8 cellular contexts compared by ENCODE assay signal in the genomic region with DNA sequence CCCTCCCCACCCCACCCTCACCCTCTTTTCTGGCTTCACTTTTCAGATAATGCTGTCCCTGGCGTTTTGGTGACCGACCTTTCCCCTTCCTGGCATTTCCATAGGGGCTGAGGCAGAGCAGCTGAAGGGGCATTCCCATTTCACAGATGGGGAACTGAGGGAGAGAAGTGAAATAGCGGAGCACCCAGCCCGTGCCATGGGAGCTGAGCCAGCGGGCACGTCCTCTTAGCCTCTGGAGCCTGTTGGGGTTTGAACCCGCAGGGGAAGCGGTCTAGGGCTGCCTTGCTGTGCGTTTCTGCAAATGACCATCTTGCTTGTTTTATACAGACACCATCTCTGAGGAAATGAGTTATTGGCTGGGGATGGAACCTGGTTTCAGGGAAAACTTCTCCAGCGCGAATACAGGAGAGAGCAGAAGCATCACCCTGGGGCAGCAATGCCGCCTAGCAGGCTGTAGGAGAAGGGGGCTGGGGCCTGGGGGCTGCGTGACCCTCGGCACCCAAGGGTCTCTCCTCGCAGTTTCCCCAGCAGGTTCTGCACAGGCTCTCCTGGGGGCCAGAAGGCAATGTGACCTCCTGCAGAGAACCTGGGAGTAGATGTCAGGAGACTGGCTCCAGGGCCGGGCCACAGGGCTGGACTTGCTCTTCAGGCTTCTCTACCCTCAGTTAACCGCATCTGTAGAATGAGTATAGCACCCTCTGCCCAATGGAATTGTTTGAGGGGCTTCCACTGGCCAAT. TPM values are rescaled to one million over a fixed set of nuclear protein-coding genes. Genes with fewer than 3 reads are reported as not detected.
DNase-seq lines count a peak whose midpoint lies in the region; ATAC-seq and TF ChIP-seq lines count a peak whose summit lies in the region.

No MANE protein-coding gene starts in this region.

- no peak for ATAC-seq in IMR-90 (ENCODE audit: low read depth)
- ATAC-seq in HG03439 (IDR thresholded peaks at IDR 0.05; ENCODE audit: unreplicated experiment): no peak

- DNase-seq in IMR-90: no peak
- no peak for DNase-seq in MCF 10A (ENCODE audit: unreplicated experiment)
- DNase-seq in mesendoderm: no peak
- no peak for DNase-seq in vagina (ENCODE audit: extremely low spot score in 2 of 2)
- no peak for DNase-seq in NCI-H446 treated with DMSO at 0.1 percent for 48 hours (lab: John Stamatoyannopoulos, UW)
- DNase-seq in inferior parietal cortex (ENCODE audit: extremely low spot score): no peak

- no peaks in the 10 kb centered on the region for H3K9me3 ChIP-seq in BLaER1 treated with 17β-estradiol and CSF1 and Interleukin-3, amounts not matched to agents 10 nM and 100 nM (replicated peaks in 1 of 11)
- H3K9me3 ChIP-seq in IMR-90 (ENCODE audit: control insufficient read depth, insufficient read depth, low read length): no peaks in the 10 kb centered on the region
- H3K9me3 ChIP-seq in vagina: no peaks in the 10 kb centered on the region

- no peak for TF ChIP-seq RAD21 in IMR-90 (IDR thresholded peaks at IDR 0.05; ENCODE audit: low read length)

- H3K79me1 ChIP-seq in IMR-90 (ENCODE audit: low read depth in 1 of 2, low read length in 2 of 2): peaks cover 24 to 48% of the 10 kb centered on the region in 2 experiments; a peak in 2 of 4 replicates
- H3K79me1 ChIP-seq in mesendoderm (ENCODE audit: low read length): peaks cover 7% of the 10 kb centered on the region

- dilution Hi-C loops in IMR-90 (cut with HindIII; ENCODE audit: low sequenced_read_pairs, unreplicated experiment): no loop called here

- peak overlapping the region; percentile 73 for H3K4ac ChIP-seq in IMR-90 (ENCODE audit: low read depth, low read length)
- peak overlapping the region; percentile 72 for H3K4ac ChIP-seq in mesendoderm (ENCODE audit: low read depth, low read length)

- in situ Hi-C loops in IMR-90 (cut with MboI; ENCODE audit: low sequenced_read_pairs): no loop called here

- H3K27me3 ChIP-seq in BLaER1 treated with 17β-estradiol and CSF1 and Interleukin-3, amounts not matched to agents 10 nM and 100 nM: peaks cover 0 to 23% (median 3%) of the 10 kb centered on the region in 11 experiments; a peak in 9 of 22 replicates
- no peaks in the 10 kb centered on the region for H3K27me3 ChIP-seq in IMR-90 (ENCODE audit: control insufficient read depth, insufficient read depth, low read length)
- no peaks in the 10 kb centered on the region for H3K27me3 ChIP-seq in mesendoderm (ENCODE audit: insufficient read depth, low read length, poor library complexity)
- no peaks in the 10 kb centered on the region for H3K27me3 ChIP-seq in vagina

- H3K18ac ChIP-seq in IMR-90 (ENCODE audit: low read depth, low read length) (peak overlapping the region; percentile 36; the same call in 1 of the 2 replicates), mesendoderm (ENCODE audit: low read length) (peak overlapping the region; percentile 91)

- peaks cover 0 to 39% (median 0%) of the 10 kb centered on the region in 11 experiments; a peak in 6 of 22 replicates for H4K20me1 ChIP-seq in BLaER1 treated with 17β-estradiol and CSF1 and Interleukin-3, amounts not matched to agents 10 nM and 100 nM
- no peaks in the 10 kb centered on the region; the same call in 1 of the 2 replicates for H4K20me1 ChIP-seq in IMR-90 (ENCODE audit: insufficient read depth, low read length)

- POLR2A ChIA-PET in IMR-90 (lab: Charles Lee; ENCODE audit: unreplicated experiment) (no interaction called here), MCF 10A (lab: Yijun Ruan, JAX) (no interaction called here)

- H3K14ac ChIP-seq in IMR-90 (replicated peaks; ENCODE audit: low read depth, low read length): peak overlapping the region; percentile 80

- H3K4me3 Mint-ChIP-seq in MCF 10A (ENCODE audit: unreplicated experiment): peak overlapping the region; percentile 54

- H3K4me2 ChIP-seq in BLaER1 treated with 17β-estradiol and CSF1 and Interleukin-3, amounts not matched to agents 10 nM and 100 nM: peak overlapping the region; percentile 83 to 100 (median 96)
- peak overlapping the region; percentile 96 for H3K4me2 ChIP-seq in IMR-90 (ENCODE audit: low read depth, low read length)
- H3K4me2 ChIP-seq in mesendoderm (ENCODE audit: low read length): peak overlapping the region; percentile 13

- CTCF ChIA-PET in IMR-90 (lab: Yijun Ruan, JAX): no interaction called here
- CTCF ChIA-PET in MCF 10A (lab: Yijun Ruan, JAX): no interaction called here

- H4K5ac ChIP-seq in IMR-90 (ENCODE audit: low read depth, low read length) (peak overlapping the region; percentile 42), mesendoderm (ENCODE audit: low read length) (no peak overlapping the region)

- H2AFZ ChIP-seq in IMR-90 (replicated peaks; ENCODE audit: low read length, poor library complexity): peak overlapping the region; percentile 83

- H3K56ac ChIP-seq in IMR-90 (ENCODE audit: extremely low read depth, insufficient read depth, low read length) (0 out of 2 replicates have a peak overlapping the region, but pooled peaks have one; percentile 35), mesendoderm (ENCODE audit: low read length) (peak overlapping the region; percentile 86)

- peaks cover 15% of the 10 kb centered on the region for H3K79me2 ChIP-seq in mesendoderm (ENCODE audit: control insufficient read depth, insufficient read depth, low read length)

- H3K23ac ChIP-seq in IMR-90 (ENCODE audit: low read depth, low read length) (peak overlapping the region; percentile 88), mesendoderm (ENCODE audit: low read length) (no peak overlapping the region)

- H4K8ac ChIP-seq in IMR-90 (ENCODE audit: low read depth in 2 of 2, low read length in 2 of 2): peak overlapping the region; percentile 58 to 59; a peak in 3 of 4 replicates
- no peak overlapping the region for H4K8ac ChIP-seq in mesendoderm (ENCODE audit: low read depth, low read length)

- H3K27ac Mint-ChIP-seq in MCF 10A (ENCODE audit: low read depth, unreplicated experiment): no peak overlapping the region

- peak overlapping the region; percentile 77 to 99 (median 90) for H3K4me3 ChIP-seq in BLaER1 treated with 17β-estradiol and CSF1 and Interleukin-3, amounts not matched to agents 10 nM and 100 nM
- H3K4me3 ChIP-seq in IMR-90 (ENCODE audit: insufficient read depth, low read depth, low read length): peak overlapping the region; percentile 96
- H3K4me3 ChIP-seq in mesendoderm (ENCODE audit: low read length): no peak overlapping the region
- peak overlapping the region; percentile 84 to 97 for H3K4me3 ChIP-seq in vagina

- TF ChIP-seq CTCF in IMR-90 (conservative IDR thresholded peaks at IDR 0.05; ENCODE audit: low read depth, low read length) (no peak), MCF 10A (IDR thresholded peaks at IDR 0.05; ENCODE audit: unreplicated experiment) (no peak), vagina (IDR thresholded peaks at IDR 0.05) (no peak)

- intact Hi-C loops in IMR-90 (cut with micrococcal nuclease) (loop anchor here (2.0 kb wide), 1 partner anchor 43 kb away; no protein-coding TSS in a partner anchor), MCF 10A (cut with micrococcal nuclease) (loop anchor here (5.0 to 10.0 kb wide), 3 partner anchors 35 to 125 kb away; no protein-coding TSS in a partner anchor), vagina (cut with DNase I) (no loop called here)

- H2BK5ac ChIP-seq in IMR-90 (ENCODE audit: low read depth, low read length, poor library complexity, severe bottlenecking) (peak overlapping the region; percentile 14), mesendoderm (ENCODE audit: low read length) (no peak overlapping the region)

- H2BK15ac ChIP-seq in IMR-90 (ENCODE audit: low read depth, low read length) (0 out of 3 replicates have a peak overlapping the region, but pooled peaks have one; percentile 3), mesendoderm (replicated peaks; ENCODE audit: low read depth) (no peak overlapping the region)

- H3K9me3 Mint-ChIP-seq in MCF 10A (ENCODE audit: unreplicated experiment): no peaks in the 10 kb centered on the region

- H2AK9ac ChIP-seq in IMR-90 (replicated peaks; ENCODE audit: low read depth, low read length, poor library complexity): peak overlapping the region; percentile 85

- H3K4me1 ChIP-seq in BLaER1 treated with 17β-estradiol and CSF1 and Interleukin-3, amounts not matched to agents 10 nM and 100 nM: peaks cover 31 to 63% (median 53%) of the 10 kb centered on the region in 10 experiments
- H3K4me1 ChIP-seq in IMR-90 (ENCODE audit: control insufficient read depth, insufficient read depth, low read length) (peaks cover 19% of the 10 kb centered on the region), mesendoderm (ENCODE audit: control insufficient read depth, low read depth, low read length) (peaks cover 5% of the 10 kb centered on the region), vagina (peaks cover 14% of the 10 kb centered on the region)

- H2AK5ac ChIP-seq in IMR-90 (ENCODE audit: low read depth, low read length): peak overlapping the region; percentile 35
- no peak overlapping the region for H2AK5ac ChIP-seq in mesendoderm (ENCODE audit: low read length)

- H3K4me1 Mint-ChIP-seq in MCF 10A (ENCODE audit: insufficient read depth, unreplicated experiment): peaks cover 3% of the 10 kb centered on the region

- TF ChIP-seq POLR2A in IMR-90 (IDR thresholded peaks at IDR 0.05; ENCODE audit: low read depth, low read length) (no peak), vagina (IDR thresholded peaks at IDR 0.05) (no peak)

- H3K27ac ChIP-seq in BLaER1 treated with 17β-estradiol and CSF1 and Interleukin-3, amounts not matched to agents 10 nM and 100 nM: peak overlapping the region; percentile 71 to 97 (median 74); a peak in 21 of 22 replicates
- peak overlapping the region; percentile 4 for H3K27ac ChIP-seq in IMR-90 (ENCODE audit: insufficient read depth, low read length)
- no peak overlapping the region for H3K27ac ChIP-seq in mesendoderm (ENCODE audit: low read depth, low read length)
- peak overlapping the region; percentile 84 for H3K27ac ChIP-seq in vagina

- H3K36me3 Mint-ChIP-seq in MCF 10A (ENCODE audit: insufficient read depth, unreplicated experiment): no peaks in the 10 kb centered on the region

- peak overlapping the region; percentile 70 for H4K91ac ChIP-seq in IMR-90 (ENCODE audit: insufficient read depth, low read depth, low read length)

- peak overlapping the region; percentile 79 to 99 (median 87) for H3K9ac ChIP-seq in BLaER1 treated with 17β-estradiol and CSF1 and Interleukin-3, amounts not matched to agents 10 nM and 100 nM
- H3K9ac ChIP-seq in IMR-90 (ENCODE audit: low read depth, low read length) (peak overlapping the region; percentile 79), mesendoderm (ENCODE audit: low read length) (peak overlapping the region; percentile 20)

- 71% methylated on average over 5 of the region's 17 CpGs; no CpG with 5 or more reads in 1 of the 2 experiments for WGBS in IMR-90 (ENCODE audit: extremely low coverage in 2 of 2, insufficient read length in 1 of 2), 2 experiments
- WGBS in mesendoderm (ENCODE audit: extremely low coverage, insufficient coverage, low lambda C conversion rate): no CpG with 5 or more reads among the region's 17 CpGs

- H2BK120ac ChIP-seq in IMR-90 (ENCODE audit: low read depth, low read length) (peak overlapping the region; percentile 33), mesendoderm (ENCODE audit: low read depth, low read length) (no peak overlapping the region)

- H3K36me3 ChIP-seq in BLaER1 treated with 17β-estradiol and CSF1 and Interleukin-3, amounts not matched to agents 10 nM and 100 nM: peaks cover 0 to 36% (median 11%) of the 10 kb centered on the region in 11 experiments; a peak in 10 of 22 replicates
- no peaks in the 10 kb centered on the region for H3K36me3 ChIP-seq in IMR-90 (ENCODE audit: control insufficient read depth, insufficient read depth, low read length)
- no peaks in the 10 kb centered on the region for H3K36me3 ChIP-seq in mesendoderm (ENCODE audit: control insufficient read depth, insufficient read depth, low read length)
- H3K36me3 ChIP-seq in vagina: no peaks in the 10 kb centered on the region

- BruUV-seq in IMR-90 (replicated peaks; lab: Mats Ljungman, UMichigan) (no TSS peak), MCF 10A (replicated peaks; lab: Mats Ljungman, UMichigan) (no TSS peak)

- H3K9me1 ChIP-seq in IMR-90 (ENCODE audit: insufficient read depth, low read length): peaks cover 9% of the 10 kb centered on the region

- H2BK20ac ChIP-seq in IMR-90 (ENCODE audit: low read depth, low read length): peak overlapping the region; percentile 27; the same call in 1 of the 2 replicates

- peaks cover 12% of the 10 kb centered on the region for H3K27me3 Mint-ChIP-seq in MCF 10A (ENCODE audit: insufficient read depth, unreplicated experiment)

RNA-seq across cellular contexts. Expression of a gene that starts 1.5 kb away (rescaled TPM):
- total RNA-seq in IMR-90 (2012; rRNA removed) (13.6 and 14.9 TPM in 2 replicates), MCF 10A (2022) (0.30 and 0.61 TPM in 2 replicates), vagina (4.7 TPM)
- 5.3 and 5.6 TPM in 2 replicates for polyA plus RNA-seq in IMR-90 (2012; rRNA removed)
- 2.2 and 2.4 TPM in 2 replicates for polyA plus RNA-seq in IMR-90 (2012; cell fraction: cytosol; rRNA removed)
- polyA plus RNA-seq in IMR-90 (2012; cell fraction: nucleus; rRNA removed; ENCODE audit: low replicate concordance): 3.4 and 6.7 TPM in 2 replicates
- polyA plus RNA-seq in mesendoderm (2013, experiment 1 of 2): 8.7 TPM
- 8.4 TPM for polyA plus RNA-seq in mesendoderm (2013, experiment 2 of 2)

Comparison
In these comparisons a context has a peak if more than half of its experiments do, and no peak if none do; other contexts are left out.
1. H3K4me2 ChIP-seq: peak in every context shown above with its lines; median percentile 96 in BLaER1 treated with 17β-estradiol and CSF1 and Interleukin-3, amounts not matched to agents 10 nM and 100 nM; 96 in IMR-90; 13 in mesendoderm.
2. H3K9ac ChIP-seq: peak in every context shown above with its lines; median percentile 87 in BLaER1 treated with 17β-estradiol and CSF1 and Interleukin-3, amounts not matched to agents 10 nM and 100 nM; 79 in IMR-90; 20 in mesendoderm.